25 cellular contexts compared by ENCODE assay signal in genomic region chr5:7364226-7364875, GRCh38. TPM values are rescaled to one million over a fixed set of nuclear protein-coding genes. Genes with fewer than 3 reads are reported as not detected.
"Had no signal": no experiment of that assay in that cellular context is flagged by ENCODE, and none has a peak within 500 bp of the region (broad histone marks: within the 10 kb centered on the region; RNA-seq: fewer than 3 reads in every experiment).

No MANE protein-coding gene starts in this region.

- DNase-seq: effector memory CD8-positive, alpha-beta T cell; gastrocnemius medialis; heart right ventricle; hypothalamus; kidney; left cardiac atrium; left ventricle myocardium inferior; mesenchymal stem cell; naive thymus-derived CD4-positive, alpha-beta T cell; sigmoid colon; stimulated activated CD4-positive, alpha-beta T cell treated with anti-CD3 and anti-CD28 coated beads, Interleukin-2, amount 100 ng/mL, for 24 hours; stimulated activated CD4-positive, alpha-beta T cell treated with anti-CD3 and anti-CD28 coated beads, Interleukin-4, amount 100 ng/mL, for 4 hours; stimulated activated naive B cell treated with anti-CD40 and anti-IgM and Interleukin-4, amounts not matched to agents 10 μg/mL and 1 μg/mL and 100 μg/mL, for 72 hours; stimulated activated naive CD8-positive, alpha-beta T cell treated with anti-CD3 and anti-CD28 coated beads, Interleukin-15, amount 100 ng/mL, for 72 hours; testis; upper lobe of right lung had no signal

- H3K27me3 ChIP-seq: esophagus muscularis mucosa, gastrocnemius medialis, heart right ventricle, neutrophil, right atrium auricular region, sigmoid colon, testis, tibial nerve, upper lobe of right lung, vagina had no signal

- H3K36me3 ChIP-seq: esophagus muscularis mucosa, gastrocnemius medialis, heart right ventricle, left ventricle myocardium inferior, neutrophil, right atrium auricular region, sigmoid colon, tibial nerve, upper lobe of right lung, vagina had no signal

- ATAC-seq: effector memory CD8-positive, alpha-beta T cell; gastrocnemius medialis; heart right ventricle; left cardiac atrium; naive thymus-derived CD4-positive, alpha-beta T cell; stimulated activated naive B cell treated with anti-CD40 and anti-IgM and Interleukin-4, amounts not matched to agents 10 μg/mL and 1 μg/mL and 100 μg/mL, for 72 hours; stimulated activated naive CD8-positive, alpha-beta T cell treated with anti-CD3 and anti-CD28 coated beads, Interleukin-15, amount 100 ng/mL, for 72 hours; upper lobe of right lung had no signal

- H3K27ac ChIP-seq: epithelial cell of prostate, esophagus muscularis mucosa, gastrocnemius medialis, heart right ventricle, left ventricle myocardium inferior, neutrophil, right atrium auricular region, sigmoid colon, skin epidermis, testis, tibial nerve, upper lobe of right lung, vagina had no signal

- H3K4me1 ChIP-seq: esophagus muscularis mucosa, gastrocnemius medialis, heart right ventricle, left ventricle myocardium inferior, right atrium auricular region, sigmoid colon, testis, tibial nerve, upper lobe of right lung, vagina had no signal

- H3K9me3 ChIP-seq: esophagus muscularis mucosa, gastrocnemius medialis, left ventricle myocardium inferior, neutrophil, right atrium auricular region, sigmoid colon, testis, tibial nerve, upper lobe of right lung, vagina had no signal

- H3K4me3 ChIP-seq: esophagus muscularis mucosa, gastrocnemius medialis, heart right ventricle, left ventricle myocardium inferior, lung, right atrium auricular region, sigmoid colon, skin epidermis, testis, tibial nerve, upper lobe of right lung, vagina had no signal

RNA-seq across cellular contexts. Expression of gene ADCY2, which starts 31.6 kb away (rescaled TPM):
- total RNA-seq: naive thymus-derived CD4-positive, alpha-beta T cell; osteocyte had no signal
- polyA plus RNA-seq: naive thymus-derived CD4-positive, alpha-beta T cell had no signal
